Comparison of ENCODE assay signal across 10 cellular contexts in the genomic region with DNA sequence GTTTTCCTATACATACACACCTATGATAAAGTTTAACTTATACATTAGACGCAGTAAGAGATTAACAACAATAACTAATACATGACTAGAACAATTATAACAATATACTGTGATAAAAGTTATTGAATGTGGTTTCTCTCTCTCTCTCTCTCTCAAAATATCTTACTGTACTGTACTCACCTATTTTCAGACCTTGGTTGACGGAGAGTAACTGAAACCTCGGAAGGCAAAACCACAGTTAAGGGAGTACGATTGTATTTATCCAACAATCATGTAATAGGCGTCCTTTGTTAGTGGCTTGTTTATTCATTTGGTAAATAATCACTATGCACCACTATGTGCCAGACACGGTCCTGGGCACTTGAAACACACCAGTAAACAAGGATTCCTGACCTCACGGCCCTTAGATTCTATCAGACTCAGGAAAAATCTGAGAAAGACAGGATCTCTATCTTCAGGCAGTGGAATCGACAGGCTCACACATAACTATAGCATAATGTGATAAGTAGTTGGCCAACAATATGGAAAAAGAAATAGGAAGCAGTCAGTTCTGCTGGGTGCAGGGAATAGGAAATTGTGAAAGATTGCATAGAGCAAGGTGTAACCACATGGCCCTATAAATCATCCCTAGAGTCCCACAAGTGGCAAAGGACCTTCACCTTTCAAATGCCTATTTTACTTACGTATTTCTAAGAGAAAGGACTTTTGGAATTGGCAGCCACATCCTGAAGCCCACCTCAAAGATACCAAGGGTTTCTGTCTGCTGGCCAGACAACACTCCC. TPM values are rescaled to one million over a fixed set of nuclear protein-coding genes. Genes with fewer than 3 reads are reported as not detected.
DNase-seq lines count a peak whose midpoint lies in the region; ATAC-seq, FAIRE-seq and TF ChIP-seq lines count a peak whose summit lies in the region.
"Had no signal": no experiment of that assay in that cellular context is flagged by ENCODE, and none has a peak within 500 bp of the region (broad histone marks: within the 10 kb centered on the region; RNA-seq: fewer than 3 reads in every experiment).

No MANE protein-coding gene starts in this region.

- TF ChIP-seq EP300 in HepG2 (IDR thresholded peaks at IDR 0.05; ENCODE audit: low read depth in 2 of 2, low read length in 2 of 2) (no peak), HepG2 (CRISPR knock-in tag; IDR thresholded peaks at IDR 0.05; ENCODE audit: borderline replicate concordance) (no peak)

- peaks cover 0 to 3% (median 0%) of the 10 kb centered on the region in 4 donors for H3K4me1 ChIP-seq in liver (ENCODE audit: control insufficient read depth in 4 of 4, insufficient read depth in 4 of 4, low read length in 3 of 4)
- no peaks in the 10 kb centered on the region for H3K4me1 ChIP-seq in HepG2 (ENCODE audit: insufficient read depth, low read length)
- H3K4me1 ChIP-seq in lung (ENCODE audit: control insufficient read depth in 2 of 2, insufficient read depth in 2 of 2, low read length in 2 of 2), result peaks cover 4 to 31% of the 10 kb centered on the region in 2 donors

- H4K20me1 ChIP-seq in HepG2 (ENCODE audit: insufficient read depth, low read length), result no peaks in the 10 kb centered on the region

- BruUV-seq in HepG2 (replicated peaks; lab: Mats Ljungman, UMichigan), result no TSS peak

- no peak overlapping the region for H3K27ac Mint-ChIP-seq in glutamatergic neuron (ENCODE audit: unreplicated experiment)

- ATAC-seq in HepG2, result no peak
- no peak for ATAC-seq in lung (ENCODE audit: insufficient read depth, low FRiP score)
- no peak for ATAC-seq in HG03571 (IDR thresholded peaks at IDR 0.05; ENCODE audit: unreplicated experiment)

- TF ChIP-seq RAD21 in liver (IDR thresholded peaks at IDR 0.05) (no peak), HepG2 (CRISPR knock-in tag; IDR thresholded peaks at IDR 0.05) (no peak)

- WGBS in liver, result 56% methylated on average over 9 of the region's 9 CpGs
- WGBS in HepG2 (ENCODE audit: low lambda C conversion rate), result 0% methylated on average over 8 of the region's 9 CpGs
- WGBS in lung, 2 donors, result 20 to 45% methylated on average over 9 of the region's 9 CpGs

- no peaks in the 10 kb centered on the region for H3K79me2 ChIP-seq in HepG2 (ENCODE audit: insufficient read depth, low read length)

- intact Hi-C loops in HepG2 (cut with micrococcal nuclease; ENCODE audit: unreplicated experiment), result no loop called here
- intact Hi-C loops in head of caudate nucleus (cut with DNase I), result no loop called here

- no peaks in the 10 kb centered on the region for H3K9me3 Mint-ChIP-seq in glutamatergic neuron (ENCODE audit: unreplicated experiment)

- H3K27me3 Mint-ChIP-seq in glutamatergic neuron (ENCODE audit: unreplicated experiment), result no peaks in the 10 kb centered on the region

- H3K4me3 Mint-ChIP-seq in glutamatergic neuron (ENCODE audit: unreplicated experiment), result no peak overlapping the region

- peaks cover 9% of the 10 kb centered on the region for H3K36me3 Mint-ChIP-seq in glutamatergic neuron (ENCODE audit: unreplicated experiment)

- H3K9me3 ChIP-seq in liver (ENCODE audit: control insufficient read depth in 4 of 4, low read length in 3 of 4) (no peaks in the 10 kb centered on the region), HepG2 (ENCODE audit: low read length) (no peaks in the 10 kb centered on the region), lung (ENCODE audit: control insufficient read depth in 2 of 2, insufficient read depth in 1 of 2, low read length in 1 of 2) (peaks cover 0 to 2% of the 10 kb centered on the region in 2 donors)

- H3K36me3 ChIP-seq in liver (ENCODE audit: control insufficient read depth in 4 of 4, insufficient read depth in 3 of 4, low read depth in 1 of 4, low read length in 3 of 4) (no peaks in the 10 kb centered on the region), HepG2 (replicated peaks in 1 of 2; ENCODE audit: control insufficient read depth in 1 of 2, insufficient read depth in 2 of 2, low read length in 2 of 2) (no peaks in the 10 kb centered on the region), lung (ENCODE audit: control insufficient read depth in 2 of 2, insufficient read depth in 2 of 2, low read length in 2 of 2) (no peaks in the 10 kb centered on the region)

- POLR2A ChIA-PET in HepG2 (lab: Yijun Ruan, JAX), result no interaction called here

- CTCF ChIA-PET in HepG2 (lab: Yijun Ruan, JAX; ENCODE audit: low intra/inter-chr PET ratio, low total read pairs), result no interaction called here

- no peak for TF ChIP-seq POLR2A in HepG2 (IDR thresholded peaks at IDR 0.05; ENCODE audit: insufficient read depth in 1 of 2, low read depth in 2 of 2, low read length in 2 of 2)

- FAIRE-seq in HepG2 (lab: Jason Lieb, UNC), result no peak

- H3K4me3 ChIP-seq in liver (ENCODE audit: low read depth in 1 of 3, low read length in 3 of 3) (no peak overlapping the region), HepG2 (replicated peaks in 1 of 3; ENCODE audit: insufficient read depth in 1 of 3, low read depth in 2 of 3, low read length in 3 of 3) (no peak overlapping the region), lung (no peak overlapping the region)

- in situ Hi-C loops in HepG2 (cut with HindIII; ENCODE audit: extremely low pct_ligation_motif_present, low pct_unique_long_range_greater_than_20kb), result no loop called here

- TF ChIP-seq CTCF in liver (IDR thresholded peaks at IDR 0.05; ENCODE audit: low read depth, low read length, missing input control) (no peak), HepG2 (CRISPR knock-in tag; IDR thresholded peaks at IDR 0.05) (no peak), lung (IDR thresholded peaks at IDR 0.05; ENCODE audit: control extremely low read depth, extremely low read depth) (no peak), glutamatergic neuron (IDR thresholded peaks at IDR 0.05; ENCODE audit: partially characterized antibody, unreplicated experiment) (no peak)

- no peak overlapping the region for H3K9ac ChIP-seq in liver (ENCODE audit: low read depth in 1 of 2, low read length in 2 of 2)
- H3K9ac ChIP-seq in HepG2 (ENCODE audit: insufficient read depth, low read depth, low read length), result no peak overlapping the region

- H3K4me1 Mint-ChIP-seq in glutamatergic neuron (ENCODE audit: low read depth, unreplicated experiment), result no peaks in the 10 kb centered on the region

- H3K27ac ChIP-seq in liver (ENCODE audit: low read depth in 1 of 2, low read length in 2 of 2), result peak overlapping the region; percentile 58 to 69
- no peak overlapping the region for H3K27ac ChIP-seq in HepG2 (ENCODE audit: extremely low read length, insufficient read depth, low read length)
- H3K27ac ChIP-seq in lung (ENCODE audit: low read depth in 1 of 2, low read length in 1 of 2), result peak overlapping the region; percentile 53 to 60

- DNase-seq in HepG2 (ENCODE audit: low spot score), result no peak
- DNase-seq in SKM-1 treated with dmso at 0.1 percent for 144 hours (lab: John Stamatoyannopoulos, UW; ENCODE audit: unreplicated experiment), result peak; percentile 72
- DNase-seq in lung (ENCODE audit: low spot score), result no peak
- no peak for DNase-seq in glutamatergic neuron
- DNase-seq in head of caudate nucleus, result no peak
- no peak for DNase-seq in NCI-H2171 treated with DMSO at 0.1 percent for 48 hours (lab: John Stamatoyannopoulos, UW)
- DNase-seq: erythroblast; stimulated activated CD4-positive, alpha-beta T cell treated with anti-CD3 and anti-CD28 coated beads, Interleukin-1b, Interleukin-23, amount 100 ng/mL, for 48 hours had no signal

- H3K4me2 ChIP-seq in HepG2 (ENCODE audit: low read depth, low read length), result no peak overlapping the region

- no peak overlapping the region for H2AFZ ChIP-seq in HepG2 (ENCODE audit: low read length)

- H3K27me3 ChIP-seq in liver (ENCODE audit: control insufficient read depth in 4 of 4, insufficient read depth in 4 of 4, low read length in 3 of 4), result peaks cover 0 to 5% (median 0%) of the 10 kb centered on the region in 4 donors
- 0 out of 5 replicates have a peak, but pooled peaks cover 0 to 3% of the 10 kb centered on the region in 2 experiments for H3K27me3 ChIP-seq in HepG2 (ENCODE audit: control insufficient read depth in 1 of 2, insufficient read depth in 2 of 2, low read length in 2 of 2)
- H3K27me3 ChIP-seq in lung (ENCODE audit: control insufficient read depth, insufficient read depth), result no peaks in the 10 kb centered on the region

TF ChIP-seq in liver, 16 proteins besides CTCF, POLR2A, EP300 and RAD21 (continues in another document):
- TF ChIP-seq JUND (IDR thresholded peaks at IDR 0.05) (no peak), NR2F2 (IDR thresholded peaks at IDR 0.05) (no peak), FOXA1 (IDR thresholded peaks at IDR 0.05) (no peak), FOXA2 (IDR thresholded peaks at IDR 0.05) (no peak)

RNA-seq across cellular contexts. Expression of gene ETS1, which starts 12.0 kb away (rescaled TPM):
- total RNA-seq in liver (10 to 100 TPM; 24.2 to 30.0 TPM), HepG2 (2016; rRNA removed; fragmentation: Illumina TruSeq; extraction: Trizol) (0.18 and 0.20 TPM in 2 replicates), lung (100 to 1,000 TPM in 1 of 2 donors, 10 to 100 TPM in 1; 85.7 to 154 TPM), glutamatergic neuron (ENCODE audit: unreplicated experiment) (1.0 TPM)
- polyA plus RNA-seq in liver (10 to 100 TPM in 1 of 2 donors, 1 to 10 TPM in 1; 4.8 to 16.5 TPM), HepG2 (2011; rRNA removed) (0.12 and 0.34 TPM in 2 replicates), lung (10 to 100 TPM; 20.7 to 71.7 TPM)
- 0.09 and 0.10 TPM in 2 replicates for total RNA-seq in HepG2 (2016; cell fraction: cytosol; rRNA removed; fragmentation: Illumina TruSeq; extraction: Trizol; ENCODE audit: low read depth)
- 0.25 and 0.26 TPM in 2 replicates for total RNA-seq in HepG2 (2016; cell fraction: insoluble cytoplasmic fraction; rRNA removed; fragmentation: Illumina TruSeq; extraction: Trizol)
- 0.09 and 0.14 TPM in 2 replicates for total RNA-seq in HepG2 (2016; cell fraction: membrane; rRNA removed; fragmentation: Illumina TruSeq; extraction: Trizol)
- 0.12 and 0.13 TPM in 2 replicates for total RNA-seq in HepG2 (2016; cell fraction: nucleus; rRNA removed; fragmentation: Illumina TruSeq; extraction: Trizol)
- polyA plus RNA-seq in HepG2 (2011; cell fraction: cytosol; rRNA removed), result 0.21 TPM in 2 replicates
- 0.14 and 0.26 TPM in 2 replicates for polyA plus RNA-seq in HepG2 (2011; cell fraction: nucleus; rRNA removed)
- polyA plus RNA-seq in HepG2 (2012), result 0.25 and 0.81 TPM in 2 replicates
- polyA plus RNA-seq in HepG2 (2016; cell fraction: cytosol; fragmentation: Illumina TruSeq; extraction: Trizol; ENCODE audit: low read depth), result not detected in 2 replicates
- polyA plus RNA-seq in HepG2 (2016; cell fraction: insoluble cytoplasmic fraction; fragmentation: Illumina TruSeq; extraction: Trizol; ENCODE audit: low read depth), result 0.21 and 0.23 TPM in 2 replicates
- 0.03 and 0.06 TPM in 2 replicates for polyA plus RNA-seq in HepG2 (2016; cell fraction: membrane; fragmentation: Illumina TruSeq; extraction: Trizol; ENCODE audit: low read depth)
- polyA plus RNA-seq in HepG2 (2016; cell fraction: nucleus; fragmentation: Illumina TruSeq; extraction: Trizol; ENCODE audit: insufficient read depth, low read depth), result 0.17 and 0.18 TPM in 2 replicates
- polyA minus RNA-seq in HepG2 (2011; rRNA and poly(A)+ RNA removed; ENCODE audit: low replicate concordance), result 0.08 and 8.3 TPM in 2 replicates
- 0.44 and 0.49 TPM in 2 replicates for polyA minus RNA-seq in HepG2 (2011; cell fraction: cytosol; rRNA and poly(A)+ RNA removed)
- 0.62 and 0.64 TPM in 2 replicates for polyA minus RNA-seq in HepG2 (2011; cell fraction: nucleus; rRNA and poly(A)+ RNA removed)

Comparison
In these comparisons a context has a peak if more than half of its experiments do, and no peak if none do; other contexts are left out.
1. RNA of gene ETS1, which starts 12.0 kb away (total RNA-seq): 85.7 to 154 TPM in lung and 24.2 to 30.0 TPM in liver; 1.0 TPM in glutamatergic neuron (single experiment) and 0.09 to 0.26 TPM in HepG2; every median in the first group is over 10 times any median in the second.